In genomic region chr12:122865268-122866231, GRCh38 we compare ENCODE assay signal across 8 cellular contexts. TPM values are rescaled to one million over a fixed set of nuclear protein-coding genes. Genes with fewer than 3 reads are reported as not detected.
DNase-seq lines count a peak whose midpoint lies in the region; ATAC-seq and TF ChIP-seq lines count a peak whose summit lies in the region.

No MANE protein-coding gene starts in this region.

- H3K36me3 ChIP-seq in adrenal gland (replicated peaks in 1 of 2) (peaks cover 0 to 43% of the 10 kb centered on the region in 2 donors), upper lobe of right lung (peaks cover 57% of the 10 kb centered on the region)

- DNase-seq in activated naive CD8-positive, alpha-beta T cell treated with anti-CD3 and anti-CD28 coated beads for 36 hours, result no peak
- peak in 2 of 7 donors; percentile 51 to 67 for DNase-seq in adrenal gland
- DNase-seq in islet precursor cell, result peak; percentile 85
- peak; percentile 72 for DNase-seq in upper lobe of right lung
- DNase-seq in GDM1 (lab: John Stamatoyannopoulos, UW), result no peak
- DNase-seq in activated effector memory CD4-positive, alpha-beta T cell treated with anti-CD3 and anti-CD28 coated beads, Interleukin-2, amount 50 U/mL, for 16 hours, result no peak

- H3K27ac ChIP-seq in adrenal gland, result peak overlapping the region in 3 of 5 donors; percentile 5 to 45 (median 37)
- H3K27ac ChIP-seq in upper lobe of right lung, result no peak overlapping the region

- peaks cover 9% of the 10 kb centered on the region for H3K36me3 Mint-ChIP-seq in activated naive CD8-positive, alpha-beta T cell
- H3K36me3 Mint-ChIP-seq in activated naive CD8-positive, alpha-beta T cell treated with anti-CD3 and anti-CD28 coated beads for 36 hours, result peaks cover 20% of the 10 kb centered on the region

- H3K4me3 Mint-ChIP-seq in activated naive CD8-positive, alpha-beta T cell, result no peak overlapping the region
- H3K4me3 Mint-ChIP-seq in activated naive CD8-positive, alpha-beta T cell treated with anti-CD3 and anti-CD28 coated beads for 36 hours, result no peak overlapping the region

- no peaks in the 10 kb centered on the region for H3K9me3 Mint-ChIP-seq in activated naive CD8-positive, alpha-beta T cell (ENCODE audit: low read depth)
- no peaks in the 10 kb centered on the region for H3K9me3 Mint-ChIP-seq in activated naive CD8-positive, alpha-beta T cell treated with anti-CD3 and anti-CD28 coated beads for 36 hours

- no peak for TF ChIP-seq POLR2A in adrenal gland (IDR thresholded peaks at IDR 0.05)

- H3K4me3 ChIP-seq in adrenal gland, result no peak overlapping the region
- H3K4me3 ChIP-seq in upper lobe of right lung, result no peak overlapping the region

- no peaks in the 10 kb centered on the region for H3K27me3 Mint-ChIP-seq in activated naive CD8-positive, alpha-beta T cell
- H3K27me3 Mint-ChIP-seq in activated naive CD8-positive, alpha-beta T cell treated with anti-CD3 and anti-CD28 coated beads for 36 hours, result no peaks in the 10 kb centered on the region

- intact Hi-C loops in adrenal gland (cut with DNase I) (no loop called here), upper lobe of right lung (cut with DNase I) (no loop called here)

- TF ChIP-seq CTCF in adrenal gland (IDR thresholded peaks at IDR 0.05) (peak in 3 of 6 experiments; percentile 11 to 39 (median 29)), upper lobe of right lung (IDR thresholded peaks at IDR 0.05) (peak; percentile 40)

- peaks cover 8% of the 10 kb centered on the region for H3K4me1 Mint-ChIP-seq in activated naive CD8-positive, alpha-beta T cell (ENCODE audit: low read depth)
- H3K4me1 Mint-ChIP-seq in activated naive CD8-positive, alpha-beta T cell treated with anti-CD3 and anti-CD28 coated beads for 36 hours, result peaks cover 6% of the 10 kb centered on the region

- peaks cover 33 to 47% of the 10 kb centered on the region in 2 donors for H3K4me1 ChIP-seq in adrenal gland (replicated peaks in 1 of 2)
- peaks cover 22% of the 10 kb centered on the region for H3K4me1 ChIP-seq in upper lobe of right lung

- ATAC-seq in upper lobe of right lung (peak; percentile 35), esophagus mucosa (no peak)

- H3K9me3 ChIP-seq in adrenal gland (replicated peaks in 1 of 3) (no peaks in the 10 kb centered on the region), upper lobe of right lung (no peaks in the 10 kb centered on the region)

- WGBS in adrenal gland, 4 donors, result 70 to 78% (median 78%) methylated on average over 24 to 43 of the region's 43 CpGs

- peak overlapping the region; percentile 41 for H3K27ac Mint-ChIP-seq in activated naive CD8-positive, alpha-beta T cell
- H3K27ac Mint-ChIP-seq in activated naive CD8-positive, alpha-beta T cell treated with anti-CD3 and anti-CD28 coated beads for 36 hours, result no peak overlapping the region

- H3K27me3 ChIP-seq in adrenal gland, result no peaks in the 10 kb centered on the region
- H3K27me3 ChIP-seq in upper lobe of right lung, result no peaks in the 10 kb centered on the region

RNA-seq across cellular contexts. Expression of gene HIP1R, which starts 30.3 kb away (rescaled TPM):
- 10 to 100 TPM; 24.2 to 24.8 TPM for total RNA-seq in activated naive CD8-positive, alpha-beta T cell treated with anti-CD3 and anti-CD28 coated beads for 36 hours
- 100 to 1,000 TPM in 1 of 8 donors, 10 to 100 TPM in 7; 32.2 to 107 (median 41.3) TPM for total RNA-seq in adrenal gland
- polyA plus RNA-seq in adrenal gland, result 10 to 100 TPM; 21.6 to 70.9 (median 57.5) TPM
- 33.0 TPM for total RNA-seq in upper lobe of right lung
- total RNA-seq in esophagus mucosa, result 26.4 TPM

RNA-seq across cellular contexts. Expression of gene VPS37B, which starts 30.4 kb away (rescaled TPM):
- total RNA-seq in activated naive CD8-positive, alpha-beta T cell treated with anti-CD3 and anti-CD28 coated beads for 36 hours, result 10 to 100 TPM; 27.0 to 28.2 TPM
- total RNA-seq in adrenal gland (10 to 100 TPM; 21.8 to 46.1 (median 30.7) TPM), upper lobe of right lung (36.3 TPM), esophagus mucosa (51.4 TPM)
- 10 to 100 TPM; 11.0 to 52.4 (median 25.7) TPM for polyA plus RNA-seq in adrenal gland

Comparison
In these comparisons a context has a peak if more than half of its experiments do, and no peak if none do; other contexts are left out.
1. DNase-seq: peak in islet precursor cell (single experiment) and upper lobe of right lung (single experiment); none in activated naive CD8-positive, alpha-beta T cell treated with anti-CD3 and anti-CD28 coated beads for 36 hours (single experiment), GDM1 (single experiment) and activated effector memory CD4-positive, alpha-beta T cell treated with anti-CD3 and anti-CD28 coated beads, Interleukin-2, amount 50 U/mL, for 16 hours (single experiment).